8 cellular contexts compared by ENCODE assay signal in the genomic region with DNA sequence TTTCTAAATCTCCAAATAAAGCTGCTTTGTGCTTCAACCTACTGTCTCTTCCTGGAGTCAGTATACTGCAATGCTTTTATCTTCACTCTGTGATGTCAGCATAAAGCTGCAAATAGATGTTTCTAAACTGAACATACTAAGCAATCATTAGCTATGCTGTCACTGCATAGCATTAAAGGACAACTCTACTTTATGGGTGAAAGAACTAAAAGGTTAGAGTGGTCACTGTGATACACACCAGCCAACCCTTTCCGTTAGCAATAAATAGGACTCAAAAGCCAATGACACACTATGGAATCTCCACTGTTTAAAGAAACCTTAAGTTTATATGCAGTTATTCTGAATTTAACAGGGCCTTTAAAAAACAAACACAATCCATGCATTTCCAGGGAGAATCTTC. TPM values are rescaled to one million over a fixed set of nuclear protein-coding genes. Genes with fewer than 3 reads are reported as not detected.
DNase-seq lines count a peak whose midpoint lies in the region; ATAC-seq and TF ChIP-seq lines count a peak whose summit lies in the region.

No MANE protein-coding gene starts in this region.

- H3K18ac ChIP-seq in IMR-90 (ENCODE audit: low read depth, low read length) = no peak overlapping the region

- H3K4me3 Mint-ChIP-seq in central memory CD8-positive, alpha-beta T cell = peak overlapping the region; percentile 100
- H3K4me3 Mint-ChIP-seq in naive thymus-derived CD4-positive, alpha-beta T cell = peak overlapping the region; percentile 88 to 100 (median 96)

- TF ChIP-seq CTCF in IMR-90 (conservative IDR thresholded peaks at IDR 0.05; ENCODE audit: low read depth, low read length) = no peak

- H2AK5ac ChIP-seq in IMR-90 (ENCODE audit: low read depth, low read length) = no peak overlapping the region

- peaks cover 4% of the 10 kb centered on the region for H3K9me3 ChIP-seq in IMR-90 (ENCODE audit: control insufficient read depth, insufficient read depth, low read length)
- H3K9me3 ChIP-seq in naive thymus-derived CD4-positive, alpha-beta T cell (ENCODE audit: control insufficient read depth in 2 of 3, low read length in 3 of 3) = peaks cover 0 to 5% (median 0%) of the 10 kb centered on the region in 3 experiments

- H3K79me1 ChIP-seq in IMR-90 (ENCODE audit: low read depth in 1 of 2, low read length in 2 of 2) = peaks cover 8 to 30% of the 10 kb centered on the region in 2 experiments

- H3K4me2 ChIP-seq in IMR-90 (ENCODE audit: low read depth, low read length) = peak overlapping the region; percentile 96

- WGBS in IMR-90 (ENCODE audit: extremely low coverage in 2 of 2, insufficient read length in 1 of 2), 2 experiments = no CpG with 5 or more reads among the region's 1 CpG

- no peaks in the 10 kb centered on the region for H3K4me1 ChIP-seq in IMR-90 (ENCODE audit: control insufficient read depth, insufficient read depth, low read length)
- peaks cover 0 to 8% of the 10 kb centered on the region in 2 donors for H3K4me1 ChIP-seq in naive thymus-derived CD4-positive, alpha-beta T cell (ENCODE audit: control insufficient read depth in 2 of 2, insufficient read depth in 2 of 2, low read length in 2 of 2)

- DNase-seq in AG20443 (ENCODE audit: low spot score) = peak; percentile 8
- DNase-seq in IMR-90 = peak; percentile 40
- no peak for DNase-seq in central memory CD8-positive, alpha-beta T cell (ENCODE audit: low spot score in 2 of 2)
- peak in 2 of 9 donors; percentile 3 to 9 for DNase-seq in naive thymus-derived CD4-positive, alpha-beta T cell
- DNase-seq in D341Med (ENCODE audit: low spot score) = no peak
- DNase-seq in hippocampal formation (lab: John Stamatoyannopoulos, UW) = no peak
- no peak for DNase-seq in NCI-H187 (lab: John Stamatoyannopoulos, UW)
- no peak for DNase-seq in NCI-H524 (lab: John Stamatoyannopoulos, UW)

- no peak overlapping the region for H2AK9ac ChIP-seq in IMR-90 (replicated peaks; ENCODE audit: low read depth, low read length, poor library complexity)

- peaks cover 42% of the 10 kb centered on the region for H3K4me1 Mint-ChIP-seq in central memory CD8-positive, alpha-beta T cell
- H3K4me1 Mint-ChIP-seq in naive thymus-derived CD4-positive, alpha-beta T cell = peaks cover 29 to 63% (median 45%) of the 10 kb centered on the region in 7 donors

- peak overlapping the region; percentile 7; the same call in 1 of the 2 replicates for H3K4me3 ChIP-seq in IMR-90 (ENCODE audit: insufficient read depth, low read depth, low read length)
- H3K4me3 ChIP-seq in naive thymus-derived CD4-positive, alpha-beta T cell (ENCODE audit: low read length) = peak overlapping the region; percentile 83

- H3K36me3 Mint-ChIP-seq in central memory CD8-positive, alpha-beta T cell (ENCODE audit: insufficient read depth) = peaks cover 17% of the 10 kb centered on the region
- peaks cover 3 to 27% (median 19%) of the 10 kb centered on the region in 5 donors for H3K36me3 Mint-ChIP-seq in naive thymus-derived CD4-positive, alpha-beta T cell

- no peak overlapping the region; the same call in 1 of the 2 replicates for H3K9ac ChIP-seq in IMR-90 (ENCODE audit: low read depth, low read length)

- intact Hi-C loops in IMR-90 (cut with micrococcal nuclease) = loop anchor here (5.0 kb wide), 1 partner anchor 465 kb away; no protein-coding TSS in a partner anchor
- intact Hi-C loops in naive thymus-derived CD4-positive, alpha-beta T cell (cut with micrococcal nuclease) = loop anchor here (5.0 to 10.0 kb wide), 6 partner anchors 355 to 1987 kb away; a partner anchor contains a TSS

- TF ChIP-seq RAD21 in IMR-90 (IDR thresholded peaks at IDR 0.05; ENCODE audit: low read length) = no peak

- H3K4ac ChIP-seq in IMR-90 (ENCODE audit: low read depth, low read length) = no peak overlapping the region

- no peak overlapping the region for H2BK5ac ChIP-seq in IMR-90 (ENCODE audit: low read depth, low read length, poor library complexity, severe bottlenecking)

- POLR2A ChIA-PET in IMR-90 (lab: Charles Lee; ENCODE audit: unreplicated experiment) = no interaction called here
- POLR2A ChIA-PET in naive thymus-derived CD4-positive, alpha-beta T cell (lab: Charles Lee) = interaction anchor here (0.8 kb wide), 1 partner anchor 23 kb away, joined by 3 read pairs; no protein-coding TSS in a partner anchor

- no peak for TF ChIP-seq POLR2A in IMR-90 (IDR thresholded peaks at IDR 0.05; ENCODE audit: low read depth, low read length)

- H2BK120ac ChIP-seq in IMR-90 (ENCODE audit: low read depth, low read length) = no peak overlapping the region

- H2AFZ ChIP-seq in IMR-90 (replicated peaks; ENCODE audit: low read length, poor library complexity) = no peak overlapping the region

- dilution Hi-C loops in IMR-90 (cut with HindIII; ENCODE audit: low sequenced_read_pairs, unreplicated experiment) = no loop called here

- in situ Hi-C loops in IMR-90 (cut with MboI; ENCODE audit: low sequenced_read_pairs) = no loop called here

- no peak overlapping the region for H3K14ac ChIP-seq in IMR-90 (replicated peaks; ENCODE audit: low read depth, low read length)

- no peak overlapping the region for H4K8ac ChIP-seq in IMR-90 (ENCODE audit: low read depth in 2 of 2, low read length in 2 of 2)

- H4K91ac ChIP-seq in IMR-90 (ENCODE audit: insufficient read depth, low read depth, low read length) = no peak overlapping the region

- 0 out of 2 replicates have a peak, but pooled peaks cover 3% of the 10 kb centered on the region for H3K9me1 ChIP-seq in IMR-90 (ENCODE audit: insufficient read depth, low read length)

- H3K27ac ChIP-seq in IMR-90 (ENCODE audit: insufficient read depth, low read length) = no peak overlapping the region
- H3K27ac ChIP-seq in naive thymus-derived CD4-positive, alpha-beta T cell (ENCODE audit: low read depth, low read length) = no peak overlapping the region

- no peak overlapping the region for H3K23ac ChIP-seq in IMR-90 (ENCODE audit: low read depth, low read length)

- H3K56ac ChIP-seq in IMR-90 (ENCODE audit: extremely low read depth, insufficient read depth, low read length) = no peak overlapping the region

- no peak overlapping the region for H2BK20ac ChIP-seq in IMR-90 (ENCODE audit: low read depth, low read length)

- H3K27me3 Mint-ChIP-seq in central memory CD8-positive, alpha-beta T cell = no peaks in the 10 kb centered on the region
- H3K27me3 Mint-ChIP-seq in naive thymus-derived CD4-positive, alpha-beta T cell = peaks cover 0 to 20% (median 0%) of the 10 kb centered on the region in 5 donors

- no peak overlapping the region for H4K5ac ChIP-seq in IMR-90 (ENCODE audit: low read depth, low read length)

- no TSS peak for BruUV-seq in IMR-90 (replicated peaks; lab: Mats Ljungman, UMichigan)

- peaks cover 5% of the 10 kb centered on the region for H3K9me3 Mint-ChIP-seq in central memory CD8-positive, alpha-beta T cell
- H3K9me3 Mint-ChIP-seq in naive thymus-derived CD4-positive, alpha-beta T cell = peaks cover 0 to 7% (median 5%) of the 10 kb centered on the region in 11 donors

- no peaks in the 10 kb centered on the region for H4K20me1 ChIP-seq in IMR-90 (ENCODE audit: insufficient read depth, low read length)

- peaks cover 2% of the 10 kb centered on the region for H3K27me3 ChIP-seq in IMR-90 (ENCODE audit: control insufficient read depth, insufficient read depth, low read length)
- no peaks in the 10 kb centered on the region for H3K27me3 ChIP-seq in naive thymus-derived CD4-positive, alpha-beta T cell (ENCODE audit: control insufficient read depth in 2 of 2, insufficient read depth in 2 of 2, low read length in 2 of 2)

- H3K27ac Mint-ChIP-seq in central memory CD8-positive, alpha-beta T cell (ENCODE audit: low read depth) = no peak overlapping the region
- H3K27ac Mint-ChIP-seq in naive thymus-derived CD4-positive, alpha-beta T cell = peak overlapping the region; percentile 63 to 99 (median 98)

- CTCF ChIA-PET in IMR-90 (lab: Yijun Ruan, JAX) = interaction anchor here (1.1 kb wide), 1 partner anchor 132 kb away, joined by 3 read pairs; no protein-coding TSS in a partner anchor
- CTCF ChIA-PET in naive thymus-derived CD4-positive, alpha-beta T cell (lab: Charles Lee) = no interaction called here

- H3K36me3 ChIP-seq in IMR-90 (ENCODE audit: control insufficient read depth, insufficient read depth, low read length) = no peaks in the 10 kb centered on the region
- peaks cover 0 to 6% (median 0%) of the 10 kb centered on the region in 3 experiments for H3K36me3 ChIP-seq in naive thymus-derived CD4-positive, alpha-beta T cell (ENCODE audit: control insufficient read depth in 2 of 3, insufficient read depth in 3 of 3, low read length in 3 of 3)

- no peak for ATAC-seq in IMR-90 (ENCODE audit: low read depth)
- ATAC-seq in central memory CD8-positive, alpha-beta T cell (replicated peaks; ENCODE audit: extremely low read depth, poor library complexity, severe bottlenecking) = no peak
- no peak for ATAC-seq in naive thymus-derived CD4-positive, alpha-beta T cell

- no peak overlapping the region for H2BK15ac ChIP-seq in IMR-90 (ENCODE audit: low read depth, low read length)

TF ChIP-seq in IMR-90, 13 proteins besides CTCF, POLR2A, EP300 and RAD21:
- TF ChIP-seq MAFK (IDR thresholded peaks at IDR 0.05; ENCODE audit: low read depth, low read length) (peak; percentile 34; the same call in 1 of the 2 replicates), CEBPB (IDR thresholded peaks at IDR 0.05; ENCODE audit: low read depth, low read length) (no peak)

RNA-seq across cellular contexts. Expression of a gene that starts 1.8 kb away (rescaled TPM):
- 6.1 and 15.8 TPM in 2 replicates for total RNA-seq in IMR-90 (2012; rRNA removed)
- polyA plus RNA-seq in IMR-90 (2012; rRNA removed) = 2.7 and 3.0 TPM in 2 replicates
- polyA plus RNA-seq in IMR-90 (2012; cell fraction: cytosol; rRNA removed) = 0.29 and 0.53 TPM in 2 replicates
- 0.74 and 5.2 TPM in 2 replicates for polyA plus RNA-seq in IMR-90 (2012; cell fraction: nucleus; rRNA removed; ENCODE audit: low replicate concordance)
- total RNA-seq in naive thymus-derived CD4-positive, alpha-beta T cell = 10 to 100 TPM; 18.6 to 42.9 (median 34.5) TPM
- polyA plus RNA-seq in naive thymus-derived CD4-positive, alpha-beta T cell = 10 to 100 TPM; 20.8 to 22.0 TPM

RNA-seq across cellular contexts. Expression of a gene that starts 6.9 kb away (rescaled TPM):
- total RNA-seq in IMR-90 (2012; rRNA removed) = not detected in 2 replicates
- polyA plus RNA-seq in IMR-90 (2012; rRNA removed) = not detected in 2 replicates
- polyA plus RNA-seq in IMR-90 (2012; cell fraction: cytosol; rRNA removed) = not detected in 2 replicates
- polyA plus RNA-seq in IMR-90 (2012; cell fraction: nucleus; rRNA removed; ENCODE audit: low replicate concordance) = not detected in 2 replicates
- total RNA-seq in naive thymus-derived CD4-positive, alpha-beta T cell = under 1 TPM in 4 of 5 experiments, not detected in 1; 0.05 to 0.49 (median 0.22) TPM
- under 1 TPM; 0.15 to 0.41 TPM for polyA plus RNA-seq in naive thymus-derived CD4-positive, alpha-beta T cell

Comparison
In these comparisons a context has a peak if more than half of its experiments do, and no peak if none do; other contexts are left out.
1. DNase-seq: peak in AG20443 (single experiment) and IMR-90 (single experiment); none in central memory CD8-positive, alpha-beta T cell (0 of 2), D341Med (single experiment), hippocampal formation (0 of 2), NCI-H187 (0 of 2) and NCI-H524 (0 of 2).